11 cellular contexts compared by ENCODE assay signal in genomic region chrX:152898442-152898841, GRCh38. TPM values are rescaled to one million over a fixed set of nuclear protein-coding genes. Genes with fewer than 3 reads are reported as not detected.
DNase-seq lines count a peak whose midpoint lies in the region; TF ChIP-seq lines count a peak whose summit lies in the region.
"Had no signal": no experiment of that assay in that cellular context is flagged by ENCODE, and none has a peak within 500 bp of the region (broad histone marks: within the 10 kb centered on the region; RNA-seq: fewer than 3 reads in every experiment).

No MANE protein-coding gene starts in this region.

- peaks cover 36% of the 10 kb centered on the region for H3F3A ChIP-seq in PC-9 (ENCODE audit: insufficient read depth, low read depth)

- TSS peak; percentile 44 for BruUV-seq in PC-9 (replicated peaks; lab: Mats Ljungman, UMichigan)

- H3K27ac Mint-ChIP-seq in nephron progenitor cell: no peak overlapping the region
- H3K27ac Mint-ChIP-seq: brain had no signal

- no peaks in the 10 kb centered on the region for H3K9me3 ChIP-seq in PC-9 (ENCODE audit: insufficient read depth, low read depth)
- H3K9me3 ChIP-seq in esophagus (ENCODE audit: control insufficient read depth in 2 of 2, insufficient read depth in 1 of 2, low read depth in 1 of 2, low read length in 1 of 2): no peaks in the 10 kb centered on the region

- H3K4me1 ChIP-seq in PC-9 (replicated peaks; ENCODE audit: insufficient read depth): peaks cover 70% of the 10 kb centered on the region
- H3K4me1 ChIP-seq in esophagus (ENCODE audit: control insufficient read depth in 2 of 2, insufficient read depth in 2 of 2, low read length in 1 of 2): peaks cover 0 to 21% of the 10 kb centered on the region in 2 donors

- no peaks in the 10 kb centered on the region for H3K36me3 Mint-ChIP-seq in nephron progenitor cell (ENCODE audit: low read depth)
- H3K36me3 Mint-ChIP-seq: brain had no signal

- intact Hi-C loops in PC-9 (cut with micrococcal nuclease; ENCODE audit: unreplicated experiment): no loop called here

- H3K4me1 Mint-ChIP-seq in nephron progenitor cell: peaks cover 60% of the 10 kb centered on the region

- POLR2A ChIA-PET in AG04449 (lab: Yijun Ruan, JAX): no interaction called here
- POLR2A ChIA-PET in PC-9 (lab: Charles Lee; ENCODE audit: unreplicated experiment): no interaction called here

- DNase-seq in AG04449 (ENCODE audit: low read depth, low spot score): no peak
- DNase-seq in PC-9: no peak
- DNase-seq in nephron progenitor cell: no peak
- no peak for DNase-seq in Kasumi-1 (lab: John Stamatoyannopoulos, UW)
- no peak for DNase-seq in DMS153 treated with DMSO at 0.1 percent for 48 hours (lab: John Stamatoyannopoulos, UW; ENCODE audit: unreplicated experiment)
- no peak for DNase-seq in central memory CD4-positive, alpha-beta T cell
- no peak for DNase-seq in stimulated activated CD4-positive, alpha-beta T cell treated with anti-CD3 and anti-CD28 coated beads, Interleukin-15, amount 100 ng/mL, for 24 hours
- DNase-seq: OCI-M1; stimulated activated CD4-positive, alpha-beta T cell treated with anti-CD3 and anti-CD28 coated beads, Interleukin-12 subunit alpha, Interleukin-12 subunit beta, amount 100 ng/mL, for 4 hours had no signal

- H3K4me2 ChIP-seq in PC-9: peak overlapping the region; percentile 91

- peak overlapping the region; percentile 76 for H2AFZ ChIP-seq in PC-9

- H3K36me3 ChIP-seq in PC-9 (ENCODE audit: low read depth) (no peaks in the 10 kb centered on the region), esophagus (ENCODE audit: control insufficient read depth in 2 of 2, insufficient read depth in 2 of 2, low read length in 1 of 2) (peaks cover 0 to 2% of the 10 kb centered on the region in 2 donors)

- CTCF ChIA-PET in AG04449 (lab: Yijun Ruan, JAX) (no interaction called here), PC-9 (lab: Charles Lee) (no interaction called here)

- no peaks in the 10 kb centered on the region for H3K27me3 Mint-ChIP-seq in nephron progenitor cell (ENCODE audit: low read depth, poor library complexity)

- no peak for TF ChIP-seq CTCF in AG04449 (IDR thresholded peaks at IDR 0.05; ENCODE audit: insufficient read depth, low read length, missing control alignments)
- no peak for TF ChIP-seq CTCF in PC-9 (conservative IDR thresholded peaks at IDR 0.05)
- TF ChIP-seq CTCF in nephron progenitor cell (IDR thresholded peaks at IDR 0.05): no peak

- H3K9me2 ChIP-seq in PC-9 (ENCODE audit: insufficient read depth): no peaks in the 10 kb centered on the region

- no peaks in the 10 kb centered on the region for H3K27me3 ChIP-seq in PC-9 (ENCODE audit: insufficient read depth, low read depth)
- no peaks in the 10 kb centered on the region for H3K27me3 ChIP-seq in esophagus (ENCODE audit: control insufficient read depth in 1 of 2, insufficient read depth in 2 of 2, low read length in 2 of 2)

- no peaks in the 10 kb centered on the region for H4K20me1 ChIP-seq in PC-9 (ENCODE audit: insufficient read depth)

- H3K27ac ChIP-seq in PC-9 (no peak overlapping the region), esophagus (ENCODE audit: low read depth in 2 of 2, low read length in 1 of 2) (peak overlapping the region; percentile 68 to 92)

- peak overlapping the region; percentile 52 for H3K4me3 Mint-ChIP-seq in nephron progenitor cell

- peaks cover 63% of the 10 kb centered on the region for H3K9me3 Mint-ChIP-seq in nephron progenitor cell

- peak overlapping the region; percentile 49 for H3K4me3 ChIP-seq in AG04449 (ENCODE audit: low read depth, low read length)
- H3K4me3 ChIP-seq in PC-9: peak overlapping the region; percentile 63
- H3K4me3 ChIP-seq in esophagus (ENCODE audit: low read depth in 1 of 2, low read length in 2 of 2): peak overlapping the region; percentile 51

- 47 to 72% methylated on average over 10 of the region's 10 CpGs for WGBS in esophagus, 2 donors

- H3K79me2 ChIP-seq in PC-9 (ENCODE audit: low read depth): peaks cover 11% of the 10 kb centered on the region; the same call in 1 of the 2 replicates

RNA-seq across cellular contexts. Expression of gene ZNF185, which starts 0.6 kb away (rescaled TPM):
- total RNA-seq in PC-9 (2021): 40.6 and 42.8 TPM in 2 replicates
- 100 to 1,000 TPM; 217 to 220 TPM for polyA plus RNA-seq in esophagus
